ENCODE assay signal across 1 cellular context in the genomic region with DNA sequence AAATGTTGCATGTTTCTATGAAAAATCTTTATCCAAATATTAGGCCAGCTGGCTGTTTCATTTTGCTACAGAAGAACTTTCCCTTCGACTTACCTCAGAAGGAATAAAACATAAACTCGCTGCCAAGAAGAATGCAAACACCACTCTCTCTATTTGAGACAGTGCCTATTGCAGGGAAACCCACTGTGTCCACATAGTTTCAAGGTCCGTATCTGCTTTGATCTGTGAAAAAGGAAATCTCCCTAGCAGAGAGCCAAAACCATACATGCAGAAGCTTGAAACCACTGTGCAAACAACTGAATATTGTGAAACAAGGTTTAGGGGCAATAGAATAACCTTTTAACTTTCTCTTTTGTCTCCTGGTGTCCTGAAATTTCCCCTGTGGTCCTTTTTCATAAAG.
TF ChIP-seq lines count a peak whose summit lies in the region.

No MANE protein-coding gene starts in this region.

TF ChIP-seq in HepG2, 621 proteins besides CTCF, POLR2A, EP300 and RAD21 (continued from another document and continues in another):
- TF ChIP-seq, protein P1, sequence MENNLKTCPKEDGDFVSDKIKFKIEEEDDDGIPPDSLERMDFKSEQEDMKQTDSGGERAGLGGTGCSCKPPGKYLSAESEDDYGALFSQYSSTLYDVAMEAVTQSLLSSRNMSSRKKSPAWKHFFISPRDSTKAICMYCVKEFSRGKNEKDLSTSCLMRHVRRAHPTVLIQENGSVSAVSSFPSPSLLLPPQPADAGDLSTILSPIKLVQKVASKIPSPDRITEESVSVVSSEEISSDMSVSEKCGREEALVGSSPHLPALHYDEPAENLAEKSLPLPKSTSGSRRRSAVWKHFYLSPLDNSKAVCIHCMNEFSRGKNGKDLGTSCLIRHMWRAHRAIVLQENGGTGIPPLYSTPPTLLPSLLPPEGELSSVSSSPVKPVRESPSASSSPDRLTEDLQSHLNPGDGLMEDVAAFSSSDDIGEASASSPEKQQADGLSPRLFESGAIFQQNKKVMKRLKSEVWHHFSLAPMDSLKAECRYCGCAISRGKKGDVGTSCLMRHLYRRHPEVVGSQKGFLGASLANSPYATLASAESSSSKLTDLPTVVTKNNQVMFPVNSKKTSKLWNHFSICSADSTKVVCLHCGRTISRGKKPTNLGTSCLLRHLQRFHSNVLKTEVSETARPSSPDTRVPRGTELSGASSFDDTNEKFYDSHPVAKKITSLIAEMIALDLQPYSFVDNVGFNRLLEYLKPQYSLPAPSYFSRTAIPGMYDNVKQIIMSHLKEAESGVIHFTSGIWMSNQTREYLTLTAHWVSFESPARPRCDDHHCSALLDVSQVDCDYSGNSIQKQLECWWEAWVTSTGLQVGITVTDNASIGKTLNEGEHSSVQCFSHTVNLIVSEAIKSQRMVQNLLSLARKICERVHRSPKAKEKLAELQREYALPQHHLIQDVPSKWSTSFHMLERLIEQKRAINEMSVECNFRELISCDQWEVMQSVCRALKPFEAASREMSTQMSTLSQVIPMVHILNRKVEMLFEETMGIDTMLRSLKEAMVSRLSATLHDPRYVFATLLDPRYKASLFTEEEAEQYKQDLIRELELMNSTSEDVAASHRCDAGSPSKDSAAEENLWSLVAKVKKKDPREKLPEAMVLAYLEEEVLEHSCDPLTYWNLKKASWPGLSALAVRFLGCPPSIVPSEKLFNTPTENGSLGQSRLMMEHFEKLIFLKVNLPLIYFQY (CRISPR knock-in tag; IDR thresholded peaks at IDR 0.05; ENCODE audit: borderline replicate concordance) = peak; percentile 53; the same call in 1 of the 2 replicates
- TF ChIP-seq ZFX (CRISPR knock-in tag; IDR thresholded peaks at IDR 0.05; ENCODE audit: low read depth) = peak; percentile 31; the same call in 1 of the 2 replicates
- TF ChIP-seq FOXK2 (IDR thresholded peaks at IDR 0.05) = peak; percentile 40; the same call in 1 of the 2 replicates
- peak; percentile 82 for TF ChIP-seq ZNF12 (CRISPR knock-in tag; IDR thresholded peaks at IDR 0.05)
- TF ChIP-seq, protein P2, sequence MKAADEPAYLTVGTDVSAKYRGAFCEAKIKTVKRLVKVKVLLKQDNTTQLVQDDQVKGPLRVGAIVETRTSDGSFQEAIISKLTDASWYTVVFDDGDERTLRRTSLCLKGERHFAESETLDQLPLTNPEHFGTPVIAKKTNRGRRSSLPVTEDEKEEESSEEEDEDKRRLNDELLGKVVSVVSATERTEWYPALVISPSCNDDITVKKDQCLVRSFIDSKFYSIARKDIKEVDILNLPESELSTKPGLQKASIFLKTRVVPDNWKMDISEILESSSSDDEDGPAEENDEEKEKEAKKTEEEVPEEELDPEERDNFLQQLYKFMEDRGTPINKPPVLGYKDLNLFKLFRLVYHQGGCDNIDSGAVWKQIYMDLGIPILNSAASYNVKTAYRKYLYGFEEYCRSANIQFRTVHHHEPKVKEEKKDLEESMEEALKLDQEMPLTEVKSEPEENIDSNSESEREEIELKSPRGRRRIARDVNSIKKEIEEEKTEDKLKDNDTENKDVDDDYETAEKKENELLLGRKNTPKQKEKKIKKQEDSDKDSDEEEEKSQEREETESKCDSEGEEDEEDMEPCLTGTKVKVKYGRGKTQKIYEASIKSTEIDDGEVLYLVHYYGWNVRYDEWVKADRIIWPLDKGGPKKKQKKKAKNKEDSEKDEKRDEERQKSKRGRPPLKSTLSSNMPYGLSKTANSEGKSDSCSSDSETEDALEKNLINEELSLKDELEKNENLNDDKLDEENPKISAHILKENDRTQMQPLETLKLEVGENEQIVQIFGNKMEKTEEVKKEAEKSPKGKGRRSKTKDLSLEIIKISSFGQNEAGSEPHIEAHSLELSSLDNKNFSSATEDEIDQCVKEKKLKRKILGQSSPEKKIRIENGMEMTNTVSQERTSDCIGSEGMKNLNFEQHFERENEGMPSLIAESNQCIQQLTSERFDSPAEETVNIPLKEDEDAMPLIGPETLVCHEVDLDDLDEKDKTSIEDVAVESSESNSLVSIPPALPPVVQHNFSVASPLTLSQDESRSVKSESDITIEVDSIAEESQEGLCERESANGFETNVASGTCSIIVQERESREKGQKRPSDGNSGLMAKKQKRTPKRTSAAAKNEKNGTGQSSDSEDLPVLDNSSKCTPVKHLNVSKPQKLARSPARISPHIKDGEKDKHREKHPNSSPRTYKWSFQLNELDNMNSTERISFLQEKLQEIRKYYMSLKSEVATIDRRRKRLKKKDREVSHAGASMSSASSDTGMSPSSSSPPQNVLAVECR (CRISPR knock-in tag; IDR thresholded peaks at IDR 0.05; ENCODE audit: borderline replicate concordance) = peak; percentile 64; the same call in 1 of the 2 replicates
- TF ChIP-seq, protein P3, sequence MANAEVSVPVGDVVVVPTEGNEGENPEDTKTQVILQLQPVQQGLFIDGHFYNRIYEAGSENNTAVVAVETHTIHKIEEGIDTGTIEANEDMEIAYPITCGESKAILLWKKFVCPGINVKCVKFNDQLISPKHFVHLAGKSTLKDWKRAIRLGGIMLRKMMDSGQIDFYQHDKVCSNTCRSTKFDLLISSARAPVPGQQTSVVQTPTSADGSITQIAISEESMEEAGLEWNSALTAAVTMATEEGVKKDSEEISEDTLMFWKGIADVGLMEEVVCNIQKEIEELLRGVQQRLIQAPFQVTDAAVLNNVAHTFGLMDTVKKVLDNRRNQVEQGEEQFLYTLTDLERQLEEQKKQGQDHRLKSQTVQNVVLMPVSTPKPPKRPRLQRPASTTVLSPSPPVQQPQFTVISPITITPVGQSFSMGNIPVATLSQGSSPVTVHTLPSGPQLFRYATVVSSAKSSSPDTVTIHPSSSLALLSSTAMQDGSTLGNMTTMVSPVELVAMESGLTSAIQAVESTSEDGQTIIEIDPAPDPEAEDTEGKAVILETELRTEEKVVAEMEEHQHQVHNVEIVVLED (CRISPR knock-in tag; IDR thresholded peaks at IDR 0.05; ENCODE audit: borderline replicate concordance) = peak; percentile 47; the same call in 1 of the 2 replicates
- peak; percentile 77; the same call in 1 of the 2 replicates for TF ChIP-seq RXRA (CRISPR knock-in tag; IDR thresholded peaks at IDR 0.05)
- peak; percentile 92 for TF ChIP-seq HNF4G (IDR thresholded peaks at IDR 0.05; ENCODE audit: borderline replicate concordance, low read depth, low read length)
- peak; percentile 85 for TF ChIP-seq HNF4G (CRISPR knock-in tag; IDR thresholded peaks at IDR 0.05; ENCODE audit: borderline replicate concordance, low read depth)
- peak; percentile 97 for TF ChIP-seq RXRB (CRISPR knock-in tag; IDR thresholded peaks at IDR 0.05; ENCODE audit: borderline replicate concordance)
- TF ChIP-seq, protein P4, sequence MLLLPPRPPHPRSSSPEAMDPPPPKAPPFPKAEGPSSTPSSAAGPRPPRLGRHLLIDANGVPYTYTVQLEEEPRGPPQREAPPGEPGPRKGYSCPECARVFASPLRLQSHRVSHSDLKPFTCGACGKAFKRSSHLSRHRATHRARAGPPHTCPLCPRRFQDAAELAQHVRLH (CRISPR knock-in tag; IDR thresholded peaks at IDR 0.05; ENCODE audit: borderline replicate concordance, low read depth) = peak; percentile 70; the same call in 1 of the 2 replicates
- no peak for TF ChIP-seq ZNF136 (CRISPR knock-in tag; IDR thresholded peaks at IDR 0.05; ENCODE audit: low read depth)
- peak; percentile 25; the same call in 1 of the 2 replicates for TF ChIP-seq GABPB1 (CRISPR knock-in tag; IDR thresholded peaks at IDR 0.05)
- TF ChIP-seq, protein P5, sequence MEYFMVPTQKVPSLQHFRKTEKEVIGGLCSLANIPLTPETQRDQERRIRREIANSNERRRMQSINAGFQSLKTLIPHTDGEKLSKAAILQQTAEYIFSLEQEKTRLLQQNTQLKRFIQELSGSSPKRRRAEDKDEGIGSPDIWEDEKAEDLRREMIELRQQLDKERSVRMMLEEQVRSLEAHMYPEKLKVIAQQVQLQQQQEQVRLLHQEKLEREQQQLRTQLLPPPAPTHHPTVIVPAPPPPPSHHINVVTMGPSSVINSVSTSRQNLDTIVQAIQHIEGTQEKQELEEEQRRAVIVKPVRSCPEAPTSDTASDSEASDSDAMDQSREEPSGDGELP (IDR thresholded peaks at IDR 0.05; ENCODE audit: borderline replicate concordance, low read depth) = peak; percentile 93
- peak; percentile 89 for TF ChIP-seq TBX2 (CRISPR knock-in tag; IDR thresholded peaks at IDR 0.05; ENCODE audit: borderline replicate concordance)
- peak; percentile 93 for TF ChIP-seq MED1 (CRISPR knock-in tag; IDR thresholded peaks at IDR 0.05)
- peak; percentile 97 for TF ChIP-seq ZNF292 (CRISPR knock-in tag; IDR thresholded peaks at IDR 0.05; ENCODE audit: borderline replicate concordance, low read depth)
- peak; percentile 74 for TF ChIP-seq ZNF772 (CRISPR knock-in tag; IDR thresholded peaks at IDR 0.05)
- TF ChIP-seq, protein P6, sequence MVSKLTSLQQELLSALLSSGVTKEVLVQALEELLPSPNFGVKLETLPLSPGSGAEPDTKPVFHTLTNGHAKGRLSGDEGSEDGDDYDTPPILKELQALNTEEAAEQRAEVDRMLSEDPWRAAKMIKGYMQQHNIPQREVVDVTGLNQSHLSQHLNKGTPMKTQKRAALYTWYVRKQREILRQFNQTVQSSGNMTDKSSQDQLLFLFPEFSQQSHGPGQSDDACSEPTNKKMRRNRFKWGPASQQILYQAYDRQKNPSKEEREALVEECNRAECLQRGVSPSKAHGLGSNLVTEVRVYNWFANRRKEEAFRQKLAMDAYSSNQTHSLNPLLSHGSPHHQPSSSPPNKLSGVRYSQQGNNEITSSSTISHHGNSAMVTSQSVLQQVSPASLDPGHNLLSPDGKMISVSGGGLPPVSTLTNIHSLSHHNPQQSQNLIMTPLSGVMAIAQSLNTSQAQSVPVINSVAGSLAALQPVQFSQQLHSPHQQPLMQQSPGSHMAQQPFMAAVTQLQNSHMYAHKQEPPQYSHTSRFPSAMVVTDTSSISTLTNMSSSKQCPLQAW (CRISPR knock-in tag; IDR thresholded peaks at IDR 0.05) = peak; percentile 72
- TF ChIP-seq, protein P7, sequence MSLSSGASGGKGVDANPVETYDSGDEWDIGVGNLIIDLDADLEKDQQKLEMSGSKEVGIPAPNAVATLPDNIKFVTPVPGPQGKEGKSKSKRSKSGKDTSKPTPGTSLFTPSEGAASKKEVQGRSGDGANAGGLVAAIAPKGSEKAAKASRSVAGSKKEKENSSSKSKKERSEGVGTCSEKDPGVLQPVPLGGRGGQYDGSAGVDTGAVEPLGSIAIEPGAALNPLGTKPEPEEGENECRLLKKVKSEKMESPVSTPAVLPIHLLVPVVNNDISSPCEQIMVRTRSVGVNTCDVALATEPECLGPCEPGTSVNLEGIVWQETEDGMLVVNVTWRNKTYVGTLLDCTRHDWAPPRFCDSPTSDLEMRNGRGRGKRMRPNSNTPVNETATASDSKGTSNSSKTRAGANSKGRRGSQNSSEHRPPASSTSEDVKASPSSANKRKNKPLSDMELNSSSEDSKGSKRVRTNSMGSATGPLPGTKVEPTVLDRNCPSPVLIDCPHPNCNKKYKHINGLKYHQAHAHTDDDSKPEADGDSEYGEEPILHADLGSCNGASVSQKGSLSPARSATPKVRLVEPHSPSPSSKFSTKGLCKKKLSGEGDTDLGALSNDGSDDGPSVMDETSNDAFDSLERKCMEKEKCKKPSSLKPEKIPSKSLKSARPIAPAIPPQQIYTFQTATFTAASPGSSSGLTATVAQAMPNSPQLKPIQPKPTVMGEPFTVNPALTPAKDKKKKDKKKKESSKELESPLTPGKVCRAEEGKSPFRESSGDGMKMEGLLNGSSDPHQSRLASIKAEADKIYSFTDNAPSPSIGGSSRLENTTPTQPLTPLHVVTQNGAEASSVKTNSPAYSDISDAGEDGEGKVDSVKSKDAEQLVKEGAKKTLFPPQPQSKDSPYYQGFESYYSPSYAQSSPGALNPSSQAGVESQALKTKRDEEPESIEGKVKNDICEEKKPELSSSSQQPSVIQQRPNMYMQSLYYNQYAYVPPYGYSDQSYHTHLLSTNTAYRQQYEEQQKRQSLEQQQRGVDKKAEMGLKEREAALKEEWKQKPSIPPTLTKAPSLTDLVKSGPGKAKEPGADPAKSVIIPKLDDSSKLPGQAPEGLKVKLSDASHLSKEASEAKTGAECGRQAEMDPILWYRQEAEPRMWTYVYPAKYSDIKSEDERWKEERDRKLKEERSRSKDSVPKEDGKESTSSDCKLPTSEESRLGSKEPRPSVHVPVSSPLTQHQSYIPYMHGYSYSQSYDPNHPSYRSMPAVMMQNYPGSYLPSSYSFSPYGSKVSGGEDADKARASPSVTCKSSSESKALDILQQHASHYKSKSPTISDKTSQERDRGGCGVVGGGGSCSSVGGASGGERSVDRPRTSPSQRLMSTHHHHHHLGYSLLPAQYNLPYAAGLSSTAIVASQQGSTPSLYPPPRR (CRISPR knock-in tag; IDR thresholded peaks at IDR 0.05; ENCODE audit: borderline replicate concordance) = peak; percentile 95
- TF ChIP-seq ZNF501 (CRISPR knock-in tag; IDR thresholded peaks at IDR 0.05) = no peak
- peak; percentile 98 for TF ChIP-seq PPARG (CRISPR knock-in tag; conservative IDR thresholded peaks at IDR 0.05)
- TF ChIP-seq AHR (CRISPR knock-in tag; IDR thresholded peaks at IDR 0.05) = no peak; the same call in 1 of the 2 replicates
- peak; percentile 70; the same call in 1 of the 2 replicates for TF ChIP-seq ESRRA (CRISPR knock-in tag; IDR thresholded peaks at IDR 0.05; ENCODE audit: low read depth)
- TF ChIP-seq CENPX (CRISPR knock-in tag; IDR thresholded peaks at IDR 0.05) = no peak
- TF ChIP-seq ETV5 (CRISPR knock-in tag; IDR thresholded peaks at IDR 0.05; ENCODE audit: borderline replicate concordance) = peak; percentile 83; the same call in 1 of the 2 replicates
- peak; percentile 58; the same call in 1 of the 2 replicates for TF ChIP-seq KMT2B (CRISPR knock-in tag; IDR thresholded peaks at IDR 0.05)
- peak; percentile 96 for TF ChIP-seq MBD4 (IDR thresholded peaks at IDR 0.05; ENCODE audit: borderline replicate concordance, low read length)
- no peak for TF ChIP-seq ZNF326 (CRISPR knock-in tag; IDR thresholded peaks at IDR 0.05; ENCODE audit: borderline replicate concordance)
- peak; percentile 77; the same call in 1 of the 2 replicates for TF ChIP-seq SP140L (CRISPR knock-in tag; IDR thresholded peaks at IDR 0.05; ENCODE audit: borderline replicate concordance)
- TF ChIP-seq NFYC (CRISPR knock-in tag; IDR thresholded peaks at IDR 0.05) = 0 out of 2 replicates have a peak, but pooled peaks have one; percentile 15
- TF ChIP-seq ZNF572 (CRISPR knock-in tag; IDR thresholded peaks at IDR 0.05) = no peak
- TF ChIP-seq KLF11 (CRISPR knock-in tag; IDR thresholded peaks at IDR 0.05) = 0 out of 2 replicates have a peak, but pooled peaks have one; percentile 56
- TF ChIP-seq FOXA3 (CRISPR knock-in tag; IDR thresholded peaks at IDR 0.05) = peak; percentile 98
- peak; percentile 43; the same call in 1 of the 2 replicates for TF ChIP-seq ZBTB21 (CRISPR knock-in tag; IDR thresholded peaks at IDR 0.05)
- 0 out of 2 replicates have a peak, but pooled peaks have one; percentile 58 for TF ChIP-seq ZNF543 (CRISPR knock-in tag; IDR thresholded peaks at IDR 0.05)
- no peak; the same call in 1 of the 2 replicates for TF ChIP-seq SNAPC2 (CRISPR knock-in tag; IDR thresholded peaks at IDR 0.05)
- TF ChIP-seq, protein P8, sequence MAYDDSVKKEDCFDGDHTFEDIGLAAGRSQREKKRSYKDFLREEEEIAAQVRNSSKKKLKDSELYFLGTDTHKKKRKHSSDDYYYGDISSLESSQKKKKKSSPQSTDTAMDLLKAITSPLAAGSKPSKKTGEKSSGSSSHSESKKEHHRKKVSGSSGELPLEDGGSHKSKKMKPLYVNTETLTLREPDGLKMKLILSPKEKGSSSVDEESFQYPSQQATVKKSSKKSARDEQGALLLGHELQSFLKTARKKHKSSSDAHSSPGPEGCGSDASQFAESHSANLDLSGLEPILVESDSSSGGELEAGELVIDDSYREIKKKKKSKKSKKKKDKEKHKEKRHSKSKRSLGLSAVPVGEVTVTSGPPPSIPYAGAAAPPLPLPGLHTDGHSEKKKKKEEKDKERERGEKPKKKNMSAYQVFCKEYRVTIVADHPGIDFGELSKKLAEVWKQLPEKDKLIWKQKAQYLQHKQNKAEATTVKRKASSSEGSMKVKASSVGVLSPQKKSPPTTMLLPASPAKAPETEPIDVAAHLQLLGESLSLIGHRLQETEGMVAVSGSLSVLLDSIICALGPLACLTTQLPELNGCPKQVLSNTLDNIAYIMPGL (CRISPR knock-in tag; IDR thresholded peaks at IDR 0.05; ENCODE audit: borderline replicate concordance in 1 of 2, low read depth in 1 of 2) = peak in 1 of 2 experiments; percentile 21; a peak in 1 of 4 replicates
- TF ChIP-seq ZNF441 (CRISPR knock-in tag; IDR thresholded peaks at IDR 0.05; ENCODE audit: borderline replicate concordance) = peak; percentile 67; the same call in 1 of the 2 replicates
